21 cellular contexts compared by ENCODE assay signal in the genomic region with DNA sequence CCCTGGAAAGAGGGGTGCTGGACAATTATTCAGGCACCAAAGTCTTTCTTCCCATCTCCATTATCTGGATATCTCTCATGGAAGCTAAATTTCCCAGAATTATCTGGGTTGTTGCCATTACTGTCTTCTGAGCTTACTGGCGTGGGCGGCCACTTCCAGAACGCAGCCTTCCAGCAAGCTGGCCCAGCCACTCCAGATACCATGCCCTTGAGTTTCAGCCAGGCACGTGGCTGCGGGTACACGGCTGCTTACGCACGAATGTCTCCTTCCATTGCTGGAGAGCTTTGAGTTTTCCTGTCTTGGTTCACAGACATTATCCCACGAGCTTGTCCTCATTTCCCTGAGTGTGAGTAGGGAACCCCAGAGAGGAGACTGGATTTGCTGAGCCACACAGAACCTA. TPM values are rescaled to one million over a fixed set of nuclear protein-coding genes. Genes with fewer than 3 reads are reported as not detected.
"Had no signal": no experiment of that assay in that cellular context is flagged by ENCODE, and none has a peak within 500 bp of the region (broad histone marks: within the 10 kb centered on the region; RNA-seq: fewer than 3 reads in every experiment).

No MANE protein-coding gene starts in this region.

- H3K27me3 ChIP-seq: ovary, vagina had no signal

- H3K4me3 ChIP-seq: esophagus muscularis mucosa, gastrocnemius medialis, heart right ventricle, mucosa of descending colon, ovary, suprapubic skin, tibial nerve, upper lobe of right lung, vagina had no signal

- DNase-seq: effector memory CD8-positive, alpha-beta T cell; gastrocnemius medialis; heart right ventricle; kidney glomerular epithelial cell; mammary epithelial cell; naive thymus-derived CD8-positive, alpha-beta T cell; ovary; right cardiac atrium; small intestine; stimulated activated CD4-positive, alpha-beta T cell treated with anti-CD3 and anti-CD28 coated beads, Interleukin-2, amount 100 ng/mL, for 48 hours; stimulated activated naive CD4-positive, alpha-beta T cell treated with Interleukin-2 at 50 U/mL for 16 hours; upper lobe of right lung had no signal

- ATAC-seq: effector memory CD8-positive, alpha-beta T cell; gastrocnemius medialis; heart right ventricle; left lobe of liver; mucosa of descending colon; naive thymus-derived CD8-positive, alpha-beta T cell; right cardiac atrium; upper lobe of right lung had no signal

- H3K27ac ChIP-seq: epithelial cell of prostate, esophagus muscularis mucosa, gastrocnemius medialis, heart right ventricle, neutrophil, ovary, suprapubic skin, tibial nerve, upper lobe of right lung, vagina had no signal

RNA-seq across cellular contexts. Expression of a gene that starts 32.7 kb away (rescaled TPM):
- total RNA-seq: fibroblast of villous mesenchyme; gastrocnemius medialis; left lobe of liver; naive thymus-derived CD8-positive, alpha-beta T cell; suprapubic skin; tibial nerve had no signal
